12 cellular contexts compared by ENCODE assay signal in genomic region chr11:78438298-78438975, GRCh38. TPM values are rescaled to one million over a fixed set of nuclear protein-coding genes. Genes with fewer than 3 reads are reported as not detected.
DNase-seq lines count a peak whose midpoint lies in the region; ATAC-seq and TF ChIP-seq lines count a peak whose summit lies in the region.
"Had no signal": no experiment of that assay in that cellular context is flagged by ENCODE, and none has a peak within 500 bp of the region (broad histone marks: within the 10 kb centered on the region; RNA-seq: fewer than 3 reads in every experiment).

No MANE protein-coding gene starts in this region.

- no peaks in the 10 kb centered on the region for H3K9me2 ChIP-seq in PC-9 (ENCODE audit: insufficient read depth)

- POLR2A ChIA-PET in PC-9 (lab: Charles Lee; ENCODE audit: unreplicated experiment): no interaction called here

- no peaks in the 10 kb centered on the region for H3K9me3 Mint-ChIP-seq in immature natural killer cell

- TF ChIP-seq CTCF in spleen (IDR thresholded peaks at IDR 0.05 in 8 of 11, conservative IDR thresholded peaks at IDR 0.05 in 3 of 11): no peak
- no peak for TF ChIP-seq CTCF in PC-9 (conservative IDR thresholded peaks at IDR 0.05)

- intact Hi-C loops in spleen (cut with DNase I; ENCODE audit: low total_unique reads): no loop called here
- intact Hi-C loops in PC-9 (cut with micrococcal nuclease; ENCODE audit: unreplicated experiment): no loop called here

- no peaks in the 10 kb centered on the region for H3K4me1 Mint-ChIP-seq in immature natural killer cell

- TF ChIP-seq POLR2A in spleen (IDR thresholded peaks at IDR 0.05): no peak

- H3K9me3 ChIP-seq in spleen (no peaks in the 10 kb centered on the region), PC-9 (ENCODE audit: insufficient read depth, low read depth) (no peaks in the 10 kb centered on the region)

- peaks cover 0 to 20% (median 7%) of the 10 kb centered on the region in 6 donors for H3K4me1 ChIP-seq in spleen
- H3K4me1 ChIP-seq in PC-9 (replicated peaks; ENCODE audit: insufficient read depth): 0 out of 2 replicates have a peak, but pooled peaks cover 8% of the 10 kb centered on the region

- H3K27ac Mint-ChIP-seq in immature natural killer cell: no peak overlapping the region

- no peak overlapping the region for H3K4me3 Mint-ChIP-seq in immature natural killer cell

- WGBS in spleen, 5 donors: 43 to 52% (median 46%) methylated on average over 5 of the region's 5 CpGs

- CTCF ChIA-PET in PC-9 (lab: Charles Lee): interaction anchor here (0.6 kb wide), 1 partner anchor 206 kb away, joined by 3 read pairs; no protein-coding TSS in a partner anchor

- BruUV-seq in PC-9 (replicated peaks; lab: Mats Ljungman, UMichigan): no TSS peak

- H4K20me1 ChIP-seq in PC-9 (ENCODE audit: insufficient read depth): no peaks in the 10 kb centered on the region

- H3K4me3 ChIP-seq in spleen (no peak overlapping the region), PC-9 (no peak overlapping the region)

- DNase-seq in spleen (no peak), PC-9 (no peak), NCI-H1105 (lab: John Stamatoyannopoulos, UW) (no peak), immature natural killer cell (no peak)
- DNase-seq: activated CD4-positive, alpha-beta T cell treated with anti-CD3 and anti-CD28 coated beads for 1 hour; caudate nucleus; DMS53; left colon; stimulated activated CD4-positive, alpha-beta T cell treated with anti-CD3 and anti-CD28 coated beads, Interleukin-1b, Interleukin-23, amount 100 ng/mL, for 48 hours had no signal

- no peak overlapping the region for H2AFZ ChIP-seq in PC-9

- H3K79me2 ChIP-seq in PC-9 (ENCODE audit: low read depth): no peaks in the 10 kb centered on the region

- H3K36me3 ChIP-seq in spleen (peaks cover 0 to 26% (median 14%) of the 10 kb centered on the region in 6 donors), PC-9 (ENCODE audit: low read depth) (no peaks in the 10 kb centered on the region)

- no peak overlapping the region for H3K4me2 ChIP-seq in PC-9

- peak overlapping the region in 5 of 8 donors; percentile 33 to 54 (median 40) for H3K27ac ChIP-seq in spleen
- H3K27ac ChIP-seq in PC-9: no peak overlapping the region

- H3K36me3 Mint-ChIP-seq in immature natural killer cell: peaks cover 13 to 32% (median 30%) of the 10 kb centered on the region in 3 donors

- peak; percentile 69 for ATAC-seq in GM19035 (IDR thresholded peaks at IDR 0.05; ENCODE audit: unreplicated experiment)
- ATAC-seq in GM21786 (IDR thresholded peaks at IDR 0.05; ENCODE audit: unreplicated experiment): peak; percentile 66
- ATAC-seq in HG03442 (IDR thresholded peaks at IDR 0.05; ENCODE audit: unreplicated experiment): peak; percentile 79
- ATAC-seq: left colon had no signal

- H3K27me3 Mint-ChIP-seq in immature natural killer cell (ENCODE audit: low read depth in 3 of 3): no peaks in the 10 kb centered on the region

- peaks cover 3% of the 10 kb centered on the region; the same call in 1 of the 2 replicates for H3F3A ChIP-seq in PC-9 (ENCODE audit: insufficient read depth, low read depth)

- H3K27me3 ChIP-seq in spleen (replicated peaks in 1 of 7) (no peaks in the 10 kb centered on the region), PC-9 (ENCODE audit: insufficient read depth, low read depth) (no peaks in the 10 kb centered on the region)

RNA-seq across cellular contexts. Expression of gene GAB2, which starts 20.8 kb away (rescaled TPM):
- 10 to 100 TPM; 43.9 to 57.7 (median 50.0) TPM for total RNA-seq in spleen
- polyA plus RNA-seq in spleen: 1 to 10 TPM; 2.3 to 6.8 (median 2.5) TPM
- 17.5 and 25.7 TPM in 2 replicates for total RNA-seq in PC-9 (2021)
- polyA plus RNA-seq in immature natural killer cell: 1 to 10 TPM in 2 of 3 donors, not detected in 1; 1.0 TPM
